8 cellular contexts compared by ENCODE assay signal in genomic region chr14:61525293-61526011, GRCh38.
DNase-seq lines count a peak whose midpoint lies in the region; ATAC-seq, FAIRE-seq and TF ChIP-seq lines count a peak whose summit lies in the region.

No MANE protein-coding gene starts in this region.

- peaks cover 45% of the 10 kb centered on the region for H3K36me3 Mint-ChIP-seq in activated naive CD8-positive, alpha-beta T cell

- dilution Hi-C loops in keratinocyte (cut with MboI; ENCODE audit: extremely low pct_ligation_motif_present, low sequenced_read_pairs): no loop called here

- H3K4me3 ChIP-seq in keratinocyte (ENCODE audit: control insufficient read depth in 2 of 3, extremely low read depth in 1 of 3, insufficient read depth in 2 of 3, low read depth in 1 of 3, low read length in 3 of 3): peak overlapping the region in 2 of 3 experiments; percentile 15 to 44

- no peak for TF ChIP-seq CTCF in RWPE1 (conservative IDR thresholded peaks at IDR 0.05; ENCODE audit: low read depth)
- no peak for TF ChIP-seq CTCF in keratinocyte (optimal IDR thresholded peaks at IDR 0.05 in 1 of 3, IDR thresholded peaks at IDR 0.05 in 1 of 3, conservative IDR thresholded peaks at IDR 0.05 in 1 of 3; ENCODE audit: extremely low read depth in 1 of 3, insufficient read depth in 2 of 3, low read length in 3 of 3)

- H3K9me3 ChIP-seq in keratinocyte (ENCODE audit: control insufficient read depth, low read depth, low read length): no peaks in the 10 kb centered on the region

- H3K27ac ChIP-seq in RWPE1: peak overlapping the region; percentile 100
- peak overlapping the region; percentile 48 for H3K27ac ChIP-seq in keratinocyte (ENCODE audit: control insufficient read depth, insufficient read depth, low read length)

- H2AFZ ChIP-seq in keratinocyte (ENCODE audit: control insufficient read depth, low read length): no peak overlapping the region

- H4K20me1 ChIP-seq in keratinocyte (ENCODE audit: control insufficient read depth, extremely low read depth, insufficient read depth, low read length): no peaks in the 10 kb centered on the region

- H3K9me3 Mint-ChIP-seq in activated naive CD8-positive, alpha-beta T cell (ENCODE audit: low read depth): no peaks in the 10 kb centered on the region

- peak; percentile 97 for FAIRE-seq in keratinocyte (lab: Jason Lieb, UNC)

- H3K4me2 ChIP-seq in keratinocyte (ENCODE audit: control insufficient read depth, extremely low read depth, insufficient read depth, low read depth, low read length): peak overlapping the region; percentile 79

- H3K9me1 ChIP-seq in keratinocyte (ENCODE audit: control insufficient read depth, extremely low read depth, insufficient read depth, low read length): no peaks in the 10 kb centered on the region

- no peaks in the 10 kb centered on the region for H3K79me2 ChIP-seq in keratinocyte (ENCODE audit: control insufficient read depth, insufficient read depth, low read length)

- DNase-seq in RWPE1 (ENCODE audit: low spot score) (peak; percentile 86), keratinocyte (ENCODE audit: low read depth, low spot score) (peak; percentile 96), NCI-H524 treated with DMSO at 0.1 percent for 48 hours (lab: John Stamatoyannopoulos, UW) (no peak), NCI-H1105 (lab: John Stamatoyannopoulos, UW) (no peak)
- DNase-seq in stimulated activated CD8-positive, alpha-beta memory T cell treated with anti-CD3 and anti-CD28 coated beads, Interleukin-15, amount 100 ng/mL, for 4 hours (ENCODE audit: low read depth in 2 of 2): peak; percentile 35 to 54

- POLR2A ChIA-PET in RWPE1 (lab: Yijun Ruan, JAX; ENCODE audit: low non-redundant PET): interaction anchor here (0.5 to 1.8 kb wide), 5 partner anchors 12 to 245 kb away, joined by 3 to 8 read pairs (median 4); partner anchors contain the start of genes HIF1A and TMEM30B

- H3K27ac Mint-ChIP-seq in activated naive CD8-positive, alpha-beta T cell: peak overlapping the region; percentile 96

- peaks cover 39% of the 10 kb centered on the region for H3K4me1 ChIP-seq in keratinocyte (ENCODE audit: control insufficient read depth, extremely low read depth, insufficient read depth, low read length)

- no peaks in the 10 kb centered on the region for H3K27me3 Mint-ChIP-seq in activated naive CD8-positive, alpha-beta T cell

- H3K27me3 ChIP-seq in keratinocyte (ENCODE audit: control insufficient read depth, extremely low read depth, insufficient read depth, low read length): no peaks in the 10 kb centered on the region

- peak overlapping the region; percentile 62 for H3K9ac ChIP-seq in keratinocyte (ENCODE audit: control insufficient read depth, extremely low read depth, insufficient read depth, low read length)

- H3K36me3 ChIP-seq in keratinocyte (ENCODE audit: control insufficient read depth in 2 of 2, extremely low read depth in 1 of 2, insufficient read depth in 2 of 2, low read length in 2 of 2): peaks cover 0 to 4% of the 10 kb centered on the region in 2 experiments

- H3K4me1 Mint-ChIP-seq in activated naive CD8-positive, alpha-beta T cell (ENCODE audit: low read depth): peaks cover 87% of the 10 kb centered on the region

- peak overlapping the region; percentile 76 for H3K4me3 Mint-ChIP-seq in activated naive CD8-positive, alpha-beta T cell

- CTCF ChIA-PET in RWPE1 (lab: Yijun Ruan, JAX): interaction anchor here (1.2 kb wide), 1 partner anchor 21 kb away, joined by 5 read pairs; no protein-coding TSS in a partner anchor

- ATAC-seq in GM18499 (IDR thresholded peaks at IDR 0.05; ENCODE audit: insufficient read depth, unreplicated experiment) (peak; percentile 72), HG02763 (IDR thresholded peaks at IDR 0.05; ENCODE audit: unreplicated experiment) (peak; percentile 85)

Comparison
In these comparisons a context has a peak if more than half of its experiments do, and no peak if none do; other contexts are left out.
1. DNase-seq: peak in RWPE1 (single experiment), keratinocyte (single experiment) and stimulated activated CD8-positive, alpha-beta memory T cell treated with anti-CD3 and anti-CD28 coated beads, Interleukin-15, amount 100 ng/mL, for 4 hours (2 of 2); none in NCI-H524 treated with DMSO at 0.1 percent for 48 hours (single experiment) and NCI-H1105 (single experiment).